ENCODE assay signal across 13 cellular contexts in the genomic region with DNA sequence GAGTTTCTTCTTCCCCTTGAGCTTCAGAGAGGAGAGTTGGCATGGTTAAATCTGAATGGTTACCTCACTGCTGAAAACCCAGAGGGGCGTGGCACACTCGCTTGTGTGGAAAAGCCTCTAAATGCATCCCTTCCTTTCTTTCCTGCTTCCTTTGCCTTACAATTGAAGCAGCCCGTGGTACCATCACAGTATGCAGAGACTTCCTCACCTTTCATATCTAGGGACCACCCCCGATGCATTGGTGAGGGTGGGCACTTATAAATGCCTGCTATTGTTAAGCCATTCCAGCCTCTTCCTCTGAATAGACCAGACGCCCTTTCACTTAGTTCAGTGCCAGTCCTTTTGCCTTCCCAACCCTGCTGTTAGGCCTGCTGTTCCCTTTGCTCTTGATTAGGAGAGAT. TPM values are rescaled to one million over a fixed set of nuclear protein-coding genes. Genes with fewer than 3 reads are reported as not detected.
A peak's percentile ranks its signal among the peaks of the same experiment; 100 is the strongest.
DNase-seq lines count a peak whose midpoint lies in the region; ATAC-seq, FAIRE-seq and TF ChIP-seq lines count a peak whose summit lies in the region.
"Had no signal": no experiment of that assay in that cellular context is flagged by ENCODE, and none has a peak within 500 bp of the region (broad histone marks: within the 10 kb centered on the region; RNA-seq: fewer than 3 reads in every experiment).

No MANE protein-coding gene starts in this region.

- H3K4me1 ChIP-seq in GM23338 (ENCODE audit: insufficient read depth) (peaks cover 25% of the 10 kb centered on the region), left ventricle myocardium inferior (peaks cover 25% of the 10 kb centered on the region), skeletal muscle satellite cell (ENCODE audit: control insufficient read depth, insufficient read depth, low read length) (peaks cover 14% of the 10 kb centered on the region)
- H3K4me1 ChIP-seq: right lobe of liver, SJSA1, testis had no signal

- H3K27ac ChIP-seq in GM23338 (ENCODE audit: low read depth), result no peak overlapping the region
- H3K27ac ChIP-seq in left ventricle myocardium inferior (replicated peaks), result peak overlapping the region; percentile 21
- H3K27ac ChIP-seq: KMS-11, right lobe of liver, SJSA1, testis had no signal

- H3K4me1 Mint-ChIP-seq in GM23338 (peaks cover 27% of the 10 kb centered on the region), osteocyte (ENCODE audit: unreplicated experiment) (peaks cover 4% of the 10 kb centered on the region)
- H3K4me1 Mint-ChIP-seq in activated T-helper 1 cell treated with anti-CD3 and anti-CD28 coated beads, Interleukin-12 subunit alpha, Interleukin-12 subunit beta, Interleukin-2, Interleukin-4 antibody, amounts not matched to agents 30 ng/mL and 10 ng/mL and 1 ng/mL, durations not matched to agents 14 hours and 24 hours and 36 hours (ENCODE audit: low read depth), result peaks cover 25% of the 10 kb centered on the region

- peak overlapping the region; percentile 31 for H3K9ac ChIP-seq in skeletal muscle satellite cell (ENCODE audit: low read depth, low read length)
- H3K9ac ChIP-seq: KMS-11 had no signal

- intact Hi-C loops in activated T-helper 1 cell treated with anti-CD3 and anti-CD28 coated beads, Interleukin-12 subunit alpha, Interleukin-12 subunit beta, Interleukin-2, Interleukin-4 antibody, amounts not matched to agents 30 ng/mL and 10 ng/mL and 1 ng/mL, durations not matched to agents 14 hours and 24 hours and 36 hours (cut with micrococcal nuclease), result loop anchor here (10.0 kb wide), 1 partner anchor 52 kb away; a partner anchor contains a TSS
- intact Hi-C loops in left ventricle myocardium inferior (cut with micrococcal nuclease), result no loop called here

- no peaks in the 10 kb centered on the region for H4K20me1 ChIP-seq in GM23338 (replicated peaks; ENCODE audit: insufficient read depth)

- H3K4me2 ChIP-seq in GM23338, result peak overlapping the region; percentile 55; the same call in 1 of the 2 replicates
- H3K4me2 ChIP-seq in skeletal muscle satellite cell (ENCODE audit: low read length), result no peak overlapping the region
- H3K4me2 ChIP-seq: KMS-11 had no signal

- H3K36me3 Mint-ChIP-seq in GM23338 (ENCODE audit: low read depth), result no peaks in the 10 kb centered on the region
- H3K36me3 Mint-ChIP-seq in activated T-helper 1 cell treated with anti-CD3 and anti-CD28 coated beads, Interleukin-12 subunit alpha, Interleukin-12 subunit beta, Interleukin-2, Interleukin-4 antibody, amounts not matched to agents 30 ng/mL and 10 ng/mL and 1 ng/mL, durations not matched to agents 14 hours and 24 hours and 36 hours (ENCODE audit: low read depth), result peaks cover 47% of the 10 kb centered on the region
- peaks cover 30% of the 10 kb centered on the region for H3K36me3 Mint-ChIP-seq in osteocyte (ENCODE audit: unreplicated experiment)

- H3K27me3 ChIP-seq in GM23338 (ENCODE audit: insufficient read depth) (no peaks in the 10 kb centered on the region), left ventricle myocardium inferior (ENCODE audit: low read depth) (no peaks in the 10 kb centered on the region), skeletal muscle satellite cell (ENCODE audit: control insufficient read depth, insufficient read depth, low read length) (no peaks in the 10 kb centered on the region)
- H3K27me3 ChIP-seq: right lobe of liver, SJSA1, testis had no signal

- H3K4me3 ChIP-seq in GM23338, result no peak overlapping the region
- H3K4me3 ChIP-seq in left ventricle myocardium inferior, result no peak overlapping the region
- H3K4me3 ChIP-seq in skeletal muscle satellite cell (ENCODE audit: low read length), result no peak overlapping the region
- H3K4me3 ChIP-seq: right lobe of liver, SJSA1, testis had no signal

- DNase-seq in GM23338 (ENCODE audit: low spot score) (peak; percentile 51), left ventricle myocardium inferior (no peak), HTR-8/SVneo (ENCODE audit: insufficient read length, low spot score) (no peak), foreskin melanocyte (no peak), osteocyte (ENCODE audit: extremely low spot score, unreplicated experiment) (no peak)
- DNase-seq in activated T-helper 1 cell treated with anti-CD3 and anti-CD28 coated beads, Interleukin-12 subunit alpha, Interleukin-12 subunit beta, Interleukin-2, Interleukin-4 antibody, amounts not matched to agents 30 ng/mL and 10 ng/mL and 1 ng/mL, durations not matched to agents 14 hours and 24 hours and 36 hours (ENCODE audit: low spot score), result no peak
- DNase-seq: NCI-H187 treated with DMSO at 0.1 percent for 48 hours, right lobe of liver, testis had no signal

- H3K27me3 Mint-ChIP-seq in GM23338 (ENCODE audit: insufficient read depth, low read depth, poor library complexity) (no peaks in the 10 kb centered on the region), osteocyte (ENCODE audit: unreplicated experiment) (no peaks in the 10 kb centered on the region)
- no peaks in the 10 kb centered on the region for H3K27me3 Mint-ChIP-seq in activated T-helper 1 cell treated with anti-CD3 and anti-CD28 coated beads, Interleukin-12 subunit alpha, Interleukin-12 subunit beta, Interleukin-2, Interleukin-4 antibody, amounts not matched to agents 30 ng/mL and 10 ng/mL and 1 ng/mL, durations not matched to agents 14 hours and 24 hours and 36 hours (ENCODE audit: insufficient read depth)

- no peak overlapping the region for H2AFZ ChIP-seq in GM23338

- 0 out of 2 replicates have a peak, but pooled peaks cover 4% of the 10 kb centered on the region for H3K9me2 ChIP-seq in GM23338 (ENCODE audit: insufficient read depth)

- no peaks in the 10 kb centered on the region for H3K36me3 ChIP-seq in GM23338 (ENCODE audit: insufficient read depth)
- H3K36me3 ChIP-seq in left ventricle myocardium inferior, result peaks cover 30% of the 10 kb centered on the region
- H3K36me3 ChIP-seq in skeletal muscle satellite cell (ENCODE audit: insufficient read depth, low read length), result peaks cover 23% of the 10 kb centered on the region

- ATAC-seq in GM23338, result peak; percentile 70
- ATAC-seq: right lobe of liver had no signal

- TF ChIP-seq CTCF in GM23338 (conservative IDR thresholded peaks at IDR 0.05; ENCODE audit: low read depth in 2 of 2) (no peak), left ventricle myocardium inferior (IDR thresholded peaks at IDR 0.05; ENCODE audit: borderline replicate concordance) (no peak), osteocyte (IDR thresholded peaks at IDR 0.05) (no peak)

- H3K4me3 Mint-ChIP-seq in GM23338 (no peak overlapping the region), osteocyte (ENCODE audit: unreplicated experiment) (no peak overlapping the region)
- no peak overlapping the region for H3K4me3 Mint-ChIP-seq in activated T-helper 1 cell treated with anti-CD3 and anti-CD28 coated beads, Interleukin-12 subunit alpha, Interleukin-12 subunit beta, Interleukin-2, Interleukin-4 antibody, amounts not matched to agents 30 ng/mL and 10 ng/mL and 1 ng/mL, durations not matched to agents 14 hours and 24 hours and 36 hours

- H3K27ac Mint-ChIP-seq in GM23338 (no peak overlapping the region), osteocyte (ENCODE audit: unreplicated experiment) (no peak overlapping the region)
- peak overlapping the region; percentile 18 for H3K27ac Mint-ChIP-seq in activated T-helper 1 cell treated with anti-CD3 and anti-CD28 coated beads, Interleukin-12 subunit alpha, Interleukin-12 subunit beta, Interleukin-2, Interleukin-4 antibody, amounts not matched to agents 30 ng/mL and 10 ng/mL and 1 ng/mL, durations not matched to agents 14 hours and 24 hours and 36 hours

- no peak for FAIRE-seq in HTR-8/SVneo (lab: Jason Lieb, UNC)
- FAIRE-seq: islet of Langerhans had no signal

- no peaks in the 10 kb centered on the region for H3K79me2 ChIP-seq in GM23338 (replicated peaks; ENCODE audit: insufficient read depth)

- H3K9me3 ChIP-seq in left ventricle myocardium inferior (replicated peaks) (no peaks in the 10 kb centered on the region), skeletal muscle satellite cell (replicated peaks; ENCODE audit: low read length) (no peaks in the 10 kb centered on the region)
- H3K9me3 ChIP-seq: right lobe of liver, SJSA1, testis had no signal

- H3F3A ChIP-seq in GM23338 (replicated peaks; ENCODE audit: low read depth), result no peaks in the 10 kb centered on the region

- H3K9me3 Mint-ChIP-seq in GM23338, result no peaks in the 10 kb centered on the region; the same call in 1 of the 3 replicates
- H3K9me3 Mint-ChIP-seq in activated T-helper 1 cell treated with anti-CD3 and anti-CD28 coated beads, Interleukin-12 subunit alpha, Interleukin-12 subunit beta, Interleukin-2, Interleukin-4 antibody, amounts not matched to agents 30 ng/mL and 10 ng/mL and 1 ng/mL, durations not matched to agents 14 hours and 24 hours and 36 hours, result no peaks in the 10 kb centered on the region
- H3K9me3 Mint-ChIP-seq in osteocyte (ENCODE audit: unreplicated experiment), result peaks cover 3% of the 10 kb centered on the region

TF ChIP-seq in GM23338, 12 proteins besides CTCF, POLR2A, EP300 and RAD21 (continues in another document):
- TF ChIP-seq EZH2 (IDR thresholded peaks at IDR 0.05; ENCODE audit: low read depth, unreplicated experiment) (no peak), POLR2AphosphoS5 (IDR thresholded peaks at IDR 0.05; ENCODE audit: low read depth) (no peak)

RNA-seq across cellular contexts. Expression of a gene that starts 21.9 kb away (rescaled TPM):
- not detected in 2 replicates for total RNA-seq in GM23338 (2014; rRNA removed; shearing (Covaris generic))
- not detected in 2 replicates for polyA plus RNA-seq in GM23338 (2016; fragmentation: Nextera tagmentation; extraction: Ambion mirVana)
- total RNA-seq in activated T-helper 1 cell treated with anti-CD3 and anti-CD28 coated beads, Interleukin-12 subunit alpha, Interleukin-12 subunit beta, Interleukin-2, Interleukin-4 antibody, amounts not matched to agents 30 ng/mL and 10 ng/mL and 1 ng/mL, durations not matched to agents 14 hours and 24 hours and 36 hours, result 15.2 and 16.6 TPM in 2 replicates
- not detected for total RNA-seq in left ventricle myocardium inferior
- under 0.01 TPM in 1 of 2 replicates, not detected in the other for total RNA-seq in skeletal muscle satellite cell (2012; rRNA removed)
- not detected in 2 replicates for total RNA-seq in osteocyte

RNA-seq across cellular contexts. Expression of a gene that starts 52.3 kb away (rescaled TPM):
- total RNA-seq in GM23338 (2014; rRNA removed; shearing (Covaris generic)), result 4.8 and 9.0 TPM in 2 replicates
- 1.9 and 2.5 TPM in 2 replicates for polyA plus RNA-seq in GM23338 (2016; fragmentation: Nextera tagmentation; extraction: Ambion mirVana)
- 19.8 and 21.3 TPM in 2 replicates for total RNA-seq in activated T-helper 1 cell treated with anti-CD3 and anti-CD28 coated beads, Interleukin-12 subunit alpha, Interleukin-12 subunit beta, Interleukin-2, Interleukin-4 antibody, amounts not matched to agents 30 ng/mL and 10 ng/mL and 1 ng/mL, durations not matched to agents 14 hours and 24 hours and 36 hours
- total RNA-seq in left ventricle myocardium inferior (11.1 TPM), osteocyte (43.4 and 44.4 TPM in 2 replicates)
- 14.2 and 17.5 TPM in 2 replicates for total RNA-seq in skeletal muscle satellite cell (2012; rRNA removed)

RNA-seq across cellular contexts. Expression of a gene that starts 52.3 kb away (rescaled TPM):
- total RNA-seq in GM23338 (2014; rRNA removed; shearing (Covaris generic)), result 81.1 and 97.3 TPM in 2 replicates
- 25.8 and 28.2 TPM in 2 replicates for polyA plus RNA-seq in GM23338 (2016; fragmentation: Nextera tagmentation; extraction: Ambion mirVana)
- 85.0 and 85.5 TPM in 2 replicates for total RNA-seq in activated T-helper 1 cell treated with anti-CD3 and anti-CD28 coated beads, Interleukin-12 subunit alpha, Interleukin-12 subunit beta, Interleukin-2, Interleukin-4 antibody, amounts not matched to agents 30 ng/mL and 10 ng/mL and 1 ng/mL, durations not matched to agents 14 hours and 24 hours and 36 hours
- total RNA-seq in left ventricle myocardium inferior, result 50.1 TPM
- 64.2 and 74.0 TPM in 2 replicates for total RNA-seq in skeletal muscle satellite cell (2012; rRNA removed)
- total RNA-seq in osteocyte, result 88.3 and 94.8 TPM in 2 replicates

Comparison
In these comparisons a context has a peak if more than half of its experiments do, and no peak if none do; other contexts are left out.
1. RNA of a gene that starts 21.9 kb away (total RNA-seq): 15.2 to 16.6 TPM in activated T-helper 1 cell treated with anti-CD3 and anti-CD28 coated beads, Interleukin-12 subunit alpha, Interleukin-12 subunit beta, Interleukin-2, Interleukin-4 antibody, amounts not matched to agents 30 ng/mL and 10 ng/mL and 1 ng/mL, durations not matched to agents 14 hours and 24 hours and 36 hours; not detected in left ventricle myocardium inferior (single experiment), not detected in GM23338 and not detected in osteocyte; every median in the first group is over 10 times any median in the second.